In the genomic region with DNA sequence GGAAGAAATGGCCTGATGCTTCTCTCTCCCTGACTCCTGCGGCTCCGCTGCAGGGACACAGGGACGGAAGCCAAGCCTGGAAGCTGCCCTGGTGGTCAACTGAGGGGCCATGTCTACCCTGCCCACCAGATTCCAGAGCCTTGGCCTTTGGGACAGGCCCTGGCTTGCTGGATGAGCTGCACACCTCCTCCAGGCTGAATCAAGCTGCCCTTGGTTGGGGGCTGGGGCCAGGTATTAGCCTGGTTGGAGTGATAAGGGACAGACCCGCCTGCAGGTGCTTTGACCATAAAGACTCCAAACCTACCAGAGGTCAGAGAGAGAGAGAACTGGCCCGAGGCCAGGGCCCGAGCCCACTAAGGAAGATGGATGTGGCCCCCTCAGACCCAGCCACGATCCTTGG, we compare ENCODE assay signal across 16 cellular contexts. TPM values are rescaled to one million over a fixed set of nuclear protein-coding genes. Genes with fewer than 3 reads are reported as not detected.
A peak's percentile ranks its signal among the peaks of the same experiment; 100 is the strongest.
DNase-seq lines count a peak whose midpoint lies in the region; ATAC-seq and FAIRE-seq lines count a peak whose summit lies in the region.
"Had no signal": no experiment of that assay in that cellular context is flagged by ENCODE, and none has a peak within 500 bp of the region (broad histone marks: within the 10 kb centered on the region; RNA-seq: fewer than 3 reads in every experiment).

No MANE protein-coding gene starts in this region.

- H3K9me3 Mint-ChIP-seq in activated CD8-positive, alpha-beta memory T cell treated with anti-CD3 and anti-CD28 coated beads, Interleukin-2, amount 10 ng/mL, durations not matched to agents 7 days and 5 days (ENCODE audit: low read depth): no peaks in the 10 kb centered on the region
- H3K9me3 Mint-ChIP-seq: CD4-positive, alpha-beta memory T cell; GM23338; H9 had no signal

- DNase-seq in activated CD8-positive, alpha-beta memory T cell treated with anti-CD3 and anti-CD28 coated beads, Interleukin-2, amount 10 ng/mL, durations not matched to agents 7 days and 5 days: peak; percentile 32
- DNase-seq in activated CD8-positive, alpha-beta memory T cell treated with anti-CD3 and anti-CD28 coated beads for 24 hours: no peak
- DNase-seq in T-helper 17 cell (no peak), mesenteric fat pad (ENCODE audit: low spot score) (peak; percentile 69), RCC 7860 (ENCODE audit: low spot score) (no peak), HCEC 1CT (no peak)
- DNase-seq in activated effector memory CD4-positive, alpha-beta T cell treated with anti-CD3 and anti-CD28 coated beads, Interleukin-2, amount 50 U/mL, for 16 hours: no peak
- DNase-seq: CD4-positive, alpha-beta memory T cell; DMS79; H9 had no signal

- no peaks in the 10 kb centered on the region for H3K9me3 ChIP-seq in T-helper 17 cell (ENCODE audit: control insufficient read depth, low read length, poor library complexity, severe bottlenecking)

- no peak for FAIRE-seq in RCC 7860 (lab: Jason Lieb, UNC)
- FAIRE-seq: A204.1, GM12891 had no signal

- CTCF ChIA-PET in activated CD8-positive, alpha-beta memory T cell treated with anti-CD3 and anti-CD28 coated beads, Interleukin-2, amount 10 ng/mL, durations not matched to agents 7 days and 5 days (lab: Charles Lee): no interaction called here

- H3K4me1 Mint-ChIP-seq in activated CD8-positive, alpha-beta memory T cell treated with anti-CD3 and anti-CD28 coated beads, Interleukin-2, amount 10 ng/mL, durations not matched to agents 7 days and 5 days: no peaks in the 10 kb centered on the region
- H3K4me1 Mint-ChIP-seq in T-helper 17 cell: peaks cover 2% of the 10 kb centered on the region
- H3K4me1 Mint-ChIP-seq: B cell; CD4-positive, alpha-beta memory T cell had no signal

- H3K27me3 Mint-ChIP-seq in activated CD8-positive, alpha-beta memory T cell treated with anti-CD3 and anti-CD28 coated beads, Interleukin-2, amount 10 ng/mL, durations not matched to agents 7 days and 5 days: no peaks in the 10 kb centered on the region
- no peaks in the 10 kb centered on the region for H3K27me3 Mint-ChIP-seq in T-helper 17 cell
- H3K27me3 Mint-ChIP-seq: B cell; CD4-positive, alpha-beta memory T cell had no signal

- no peak for ATAC-seq in activated CD8-positive, alpha-beta memory T cell treated with anti-CD3 and anti-CD28 coated beads, Interleukin-2, amount 10 ng/mL, durations not matched to agents 7 days and 5 days
- no peak for ATAC-seq in T-helper 17 cell
- ATAC-seq: GM23338 had no signal

- no peaks in the 10 kb centered on the region for H3K36me3 Mint-ChIP-seq in activated CD8-positive, alpha-beta memory T cell treated with anti-CD3 and anti-CD28 coated beads, Interleukin-2, amount 10 ng/mL, durations not matched to agents 7 days and 5 days
- peaks cover 6% of the 10 kb centered on the region for H3K36me3 Mint-ChIP-seq in T-helper 17 cell (ENCODE audit: low read depth)
- H3K36me3 Mint-ChIP-seq: CD4-positive, alpha-beta memory T cell had no signal

- H3K27ac Mint-ChIP-seq in activated CD8-positive, alpha-beta memory T cell treated with anti-CD3 and anti-CD28 coated beads, Interleukin-2, amount 10 ng/mL, durations not matched to agents 7 days and 5 days: no peak overlapping the region
- H3K27ac Mint-ChIP-seq in T-helper 17 cell: peak overlapping the region; percentile 41
- H3K27ac Mint-ChIP-seq: B cell; CD4-positive, alpha-beta memory T cell; GM23338 had no signal

- H3K4me3 Mint-ChIP-seq in activated CD8-positive, alpha-beta memory T cell treated with anti-CD3 and anti-CD28 coated beads, Interleukin-2, amount 10 ng/mL, durations not matched to agents 7 days and 5 days: no peak overlapping the region
- peak overlapping the region; percentile 12 for H3K4me3 Mint-ChIP-seq in T-helper 17 cell
- H3K4me3 Mint-ChIP-seq: B cell; CD4-positive, alpha-beta memory T cell; GM23338; H9 had no signal

RNA-seq across cellular contexts. Expression of a gene that starts 30.1 kb away (rescaled TPM):
- not detected for total RNA-seq in activated CD8-positive, alpha-beta memory T cell treated with anti-CD3 and anti-CD28 coated beads, Interleukin-2, amount 10 ng/mL, durations not matched to agents 7 days and 5 days
- not detected for total RNA-seq in T-helper 17 cell
- total RNA-seq in mesenteric fat pad: 0.19 TPM
- total RNA-seq: B cell; CD4-positive, alpha-beta memory T cell; G401; HT1080 had no signal

RNA-seq across cellular contexts. Expression of a gene that starts 57.5 kb away (rescaled TPM):
- 100 to 1,000 TPM; 203 to 260 TPM for total RNA-seq in activated CD8-positive, alpha-beta memory T cell treated with anti-CD3 and anti-CD28 coated beads, Interleukin-2, amount 10 ng/mL, durations not matched to agents 7 days and 5 days
- total RNA-seq in T-helper 17 cell (100 to 1,000 TPM in 1 of 2 donors, 10 to 100 TPM in 1; 84.6 to 114 TPM), mesenteric fat pad (126 TPM)

Comparison
In these comparisons a context has a peak if more than half of its experiments do, and no peak if none do; other contexts are left out.
1. DNase-seq: peak in activated CD8-positive, alpha-beta memory T cell treated with anti-CD3 and anti-CD28 coated beads, Interleukin-2, amount 10 ng/mL, durations not matched to agents 7 days and 5 days (single experiment) and mesenteric fat pad (single experiment); none in activated CD8-positive, alpha-beta memory T cell treated with anti-CD3 and anti-CD28 coated beads for 24 hours (single experiment), T-helper 17 cell (0 of 3), RCC 7860 (single experiment), HCEC 1CT (single experiment) and activated effector memory CD4-positive, alpha-beta T cell treated with anti-CD3 and anti-CD28 coated beads, Interleukin-2, amount 50 U/mL, for 16 hours (single experiment).